ENCODE assay signal across 15 cellular contexts in genomic region chr18:48623468-48624220, GRCh38.
DNase-seq lines count a peak whose midpoint lies in the region; ATAC-seq, FAIRE-seq and TF ChIP-seq lines count a peak whose summit lies in the region.
"Had no signal": no experiment of that assay in that cellular context is flagged by ENCODE, and none has a peak within 500 bp of the region (broad histone marks: within the 10 kb centered on the region; RNA-seq: fewer than 3 reads in every experiment).

No MANE protein-coding gene starts in this region.

- H2AFZ ChIP-seq in PC-3 (ENCODE audit: low read length) (no peak overlapping the region), endothelial cell of umbilical vein (ENCODE audit: low read depth, low read length) (no peak overlapping the region), neuronal stem cell (ENCODE audit: low read length) (no peak overlapping the region)

- TF ChIP-seq CTCF in AG09309 (IDR thresholded peaks at IDR 0.05; ENCODE audit: control insufficient read depth, insufficient read depth, low read depth, low read length, missing control alignments) = no peak
- no peak for TF ChIP-seq CTCF in PC-3 (conservative IDR thresholded peaks at IDR 0.05; ENCODE audit: low read depth, low read length)
- no peak for TF ChIP-seq CTCF in endothelial cell of umbilical vein (IDR thresholded peaks at IDR 0.05; ENCODE audit: extremely low read depth in 1 of 2, insufficient read depth in 1 of 2, low read depth in 1 of 2, low read length in 2 of 2)

- ATAC-seq in PC-3 = no peak
- no peak for ATAC-seq in stimulated activated naive CD8-positive, alpha-beta T cell treated with anti-CD3 and anti-CD28 coated beads, Interleukin-15, amount 100 ng/mL, for 72 hours

- H3K27me3 Mint-ChIP-seq in stimulated activated naive CD8-positive, alpha-beta T cell treated with anti-CD3 and anti-CD28 coated beads, Interleukin-15, amount 100 ng/mL, for 72 hours = no peaks in the 10 kb centered on the region
- H3K27me3 Mint-ChIP-seq: CD4-positive, alpha-beta T cell had no signal

- H3K27ac Mint-ChIP-seq in stimulated activated naive CD8-positive, alpha-beta T cell treated with anti-CD3 and anti-CD28 coated beads, Interleukin-15, amount 100 ng/mL, for 72 hours = no peak overlapping the region
- H3K27ac Mint-ChIP-seq: CD4-positive, alpha-beta T cell had no signal

- POLR2A ChIA-PET in PC-3 (lab: Charles Lee; ENCODE audit: unreplicated experiment) = no interaction called here
- POLR2A ChIA-PET in endothelial cell of umbilical vein (lab: Charles Lee) = no interaction called here

- no peak overlapping the region for H2BK15ac ChIP-seq in neuronal stem cell (ENCODE audit: low read length)

- no peaks in the 10 kb centered on the region for H3K9me3 Mint-ChIP-seq in stimulated activated naive CD8-positive, alpha-beta T cell treated with anti-CD3 and anti-CD28 coated beads, Interleukin-15, amount 100 ng/mL, for 72 hours
- H3K9me3 Mint-ChIP-seq: CD4-positive, alpha-beta T cell had no signal

- H3K27me3 ChIP-seq in PC-3 (ENCODE audit: low read length) (no peaks in the 10 kb centered on the region), endothelial cell of umbilical vein (ENCODE audit: control insufficient read depth in 2 of 2, insufficient read depth in 2 of 2, low read length in 2 of 2) (no peaks in the 10 kb centered on the region), neuronal stem cell (ENCODE audit: control insufficient read depth in 3 of 3, insufficient read depth in 3 of 3, low read depth in 1 of 3, low read length in 3 of 3) (no peaks in the 10 kb centered on the region)

- H3K9ac ChIP-seq in PC-3 (ENCODE audit: low read length) (no peak overlapping the region), endothelial cell of umbilical vein (replicated peaks; ENCODE audit: extremely low read depth, insufficient read depth, low read length) (no peak overlapping the region), neuronal stem cell (ENCODE audit: low read depth, low read length, poor library complexity) (peak overlapping the region; percentile 31)

- no peaks in the 10 kb centered on the region for H3K36me3 ChIP-seq in PC-3 (ENCODE audit: low read depth, low read length)
- H3K36me3 ChIP-seq in endothelial cell of umbilical vein (ENCODE audit: control insufficient read depth in 2 of 2, extremely low read depth in 1 of 2, insufficient read depth in 2 of 2, low read length in 2 of 2) = peaks cover 0 to 3% of the 10 kb centered on the region in 2 experiments
- peaks cover 0 to 1% of the 10 kb centered on the region in 2 donors for H3K36me3 ChIP-seq in neuronal stem cell (replicated peaks in 1 of 2; ENCODE audit: control insufficient read depth in 2 of 2, insufficient read depth in 2 of 2, low read length in 2 of 2)

- TF ChIP-seq POLR2A in endothelial cell of umbilical vein (IDR thresholded peaks at IDR 0.05; ENCODE audit: low read depth, low read length) = no peak

- H3K9me3 ChIP-seq in PC-3 (ENCODE audit: low read length) = no peaks in the 10 kb centered on the region
- no peaks in the 10 kb centered on the region for H3K9me3 ChIP-seq in endothelial cell of umbilical vein (replicated peaks; ENCODE audit: control insufficient read depth, insufficient read depth, low read length)
- H3K9me3 ChIP-seq in neuronal stem cell (replicated peaks in 1 of 2; ENCODE audit: control insufficient read depth in 2 of 2, insufficient read depth in 1 of 2, low read depth in 1 of 2, low read length in 2 of 2) = no peaks in the 10 kb centered on the region

- H3K4me3 Mint-ChIP-seq in stimulated activated naive CD8-positive, alpha-beta T cell treated with anti-CD3 and anti-CD28 coated beads, Interleukin-15, amount 100 ng/mL, for 72 hours = no peak overlapping the region
- H3K4me3 Mint-ChIP-seq: CD4-positive, alpha-beta T cell had no signal

- H3K4me2 ChIP-seq in PC-3 (ENCODE audit: low read length) (no peak overlapping the region), endothelial cell of umbilical vein (ENCODE audit: insufficient read depth, low read length) (no peak overlapping the region), neuronal stem cell (ENCODE audit: insufficient read depth, low read length, poor library complexity, severe bottlenecking) (no peak overlapping the region)

- no peaks in the 10 kb centered on the region for H3F3A ChIP-seq in PC-3 (ENCODE audit: low read length, unreplicated experiment)

- BruUV-seq in PC-3 (replicated peaks; lab: Mats Ljungman, UMichigan) (no TSS peak), endothelial cell of umbilical vein (replicated peaks; lab: Mats Ljungman, UMichigan) (no TSS peak)

- no peak overlapping the region for H2BK5ac ChIP-seq in neuronal stem cell (ENCODE audit: low read length)

- no peak overlapping the region for H3K4ac ChIP-seq in neuronal stem cell (ENCODE audit: low read length)

- WGBS in neuronal stem cell (ENCODE audit: extremely low coverage in 2 of 2, insufficient read length in 2 of 2, insufficient replicate concordance in 1 of 2), 2 donors = no CpG with 5 or more reads among the region's 7 CpGs

- no peak overlapping the region for H2AK5ac ChIP-seq in neuronal stem cell (ENCODE audit: low read depth, low read length)

- CTCF ChIA-PET in PC-3 (lab: Charles Lee) (no interaction called here), endothelial cell of umbilical vein (lab: Charles Lee) (interaction anchor here (0.6 to 1.9 kb wide), 5 partner anchors 16 to 387 kb away, joined by 3 to 4 read pairs (median 3); no protein-coding TSS in a partner anchor)

- H2BK12ac ChIP-seq in neuronal stem cell (ENCODE audit: low read length) = no peak overlapping the region

- H3K9me2 ChIP-seq in PC-3 (replicated peaks; ENCODE audit: low read length) = no peaks in the 10 kb centered on the region

- H3K23ac ChIP-seq in neuronal stem cell (ENCODE audit: low read depth, low read length, poor library complexity) = no peak overlapping the region

- no peak overlapping the region for H3K14ac ChIP-seq in neuronal stem cell (ENCODE audit: low read length)

- no peaks in the 10 kb centered on the region for H3K79me2 ChIP-seq in PC-3 (ENCODE audit: low read length)
- H3K79me2 ChIP-seq in endothelial cell of umbilical vein (ENCODE audit: control insufficient read depth, insufficient read depth, low read length) = no peaks in the 10 kb centered on the region

- no peak overlapping the region for H4K91ac ChIP-seq in neuronal stem cell (ENCODE audit: low read depth, low read length, poor library complexity)

- DNase-seq in AG09309 (ENCODE audit: low read depth) (peak; percentile 60), PC-3 (peak; percentile 6), endothelial cell of umbilical vein (ENCODE audit: low read depth, low spot score) (peak; percentile 15), neuronal stem cell (ENCODE audit: low spot score) (no peak), NCI-H446 treated with DMSO at 0.1 percent for 48 hours (lab: John Stamatoyannopoulos, UW) (no peak), DMS153 (lab: John Stamatoyannopoulos, UW) (no peak), RKO (ENCODE audit: low spot score) (no peak)
- no peak for DNase-seq in stimulated activated naive CD8-positive, alpha-beta T cell treated with anti-CD3 and anti-CD28 coated beads, Interleukin-15, amount 100 ng/mL, for 72 hours
- DNase-seq: CD4-positive, alpha-beta T cell; GOT3; NCI-H2081 treated with DMSO at 0.1 percent for 48 hours; SIG-M5 had no signal

- H3K79me1 ChIP-seq in neuronal stem cell (ENCODE audit: low read depth, low read length) = peaks cover 2% of the 10 kb centered on the region

- peak; percentile 42 for FAIRE-seq in endothelial cell of umbilical vein (lab: Jason Lieb, UNC)
- FAIRE-seq: GM18507, islet of Langerhans had no signal

- H3K4me3 ChIP-seq in AG09309 (ENCODE audit: control insufficient read depth, low read depth, low read length) (no peak overlapping the region), PC-3 (ENCODE audit: low read length) (no peak overlapping the region), endothelial cell of umbilical vein (replicated peaks in 1 of 3; ENCODE audit: insufficient read depth in 1 of 3, low read depth in 1 of 3, low read length in 3 of 3) (no peak overlapping the region), neuronal stem cell (ENCODE audit: low read length in 2 of 2) (no peak overlapping the region)

- no peaks in the 10 kb centered on the region for H3K4me1 Mint-ChIP-seq in stimulated activated naive CD8-positive, alpha-beta T cell treated with anti-CD3 and anti-CD28 coated beads, Interleukin-15, amount 100 ng/mL, for 72 hours

- H4K20me1 ChIP-seq in PC-3 (ENCODE audit: low read length) (no peaks in the 10 kb centered on the region), endothelial cell of umbilical vein (replicated peaks; ENCODE audit: control insufficient read depth, extremely low read depth, insufficient read depth, low read length) (no peaks in the 10 kb centered on the region)

- H3K4me1 ChIP-seq in PC-3 (ENCODE audit: insufficient read depth, low read length) = no peaks in the 10 kb centered on the region
- peaks cover 6% of the 10 kb centered on the region for H3K4me1 ChIP-seq in endothelial cell of umbilical vein (ENCODE audit: control insufficient read depth, extremely low read depth, insufficient read depth, low read length)
- peaks cover 0 to 6% of the 10 kb centered on the region in 2 donors for H3K4me1 ChIP-seq in neuronal stem cell (ENCODE audit: control insufficient read depth in 2 of 2, insufficient read depth in 1 of 2, low read depth in 1 of 2, low read length in 2 of 2)

- no peak overlapping the region for H3K18ac ChIP-seq in neuronal stem cell (ENCODE audit: low read length)

- dilution Hi-C loops in endothelial cell of umbilical vein (cut with MboI; ENCODE audit: extremely low pct_ligation_motif_present, low sequenced_read_pairs) = no loop called here

- H2BK120ac ChIP-seq in neuronal stem cell (ENCODE audit: low read depth, low read length) = no peak overlapping the region

- no peaks in the 10 kb centered on the region for H3K9me1 ChIP-seq in endothelial cell of umbilical vein (replicated peaks; ENCODE audit: control insufficient read depth, extremely low read depth, insufficient read depth, low read length)

- no peak overlapping the region for H3K27ac ChIP-seq in PC-3 (ENCODE audit: low read length)
- no peak overlapping the region for H3K27ac ChIP-seq in endothelial cell of umbilical vein (ENCODE audit: insufficient read depth, low read depth, low read length)
- no peak overlapping the region for H3K27ac ChIP-seq in neuronal stem cell (replicated peaks; ENCODE audit: low read length)
- H3K27ac ChIP-seq: HL-60 had no signal

- no peak overlapping the region for H4K8ac ChIP-seq in neuronal stem cell (ENCODE audit: low read depth, low read length)

- intact Hi-C loops in PC-3 (cut with micrococcal nuclease) (no loop called here), endothelial cell of umbilical vein (cut with micrococcal nuclease) (no loop called here)

TF ChIP-seq in endothelial cell of umbilical vein, 7 proteins besides CTCF, POLR2A, EP300 and RAD21 (continues in another document):
- TF ChIP-seq JUN (IDR thresholded peaks at IDR 0.05; ENCODE audit: borderline replicate concordance, insufficient read depth, insufficient read length, low read depth) (no peak), MYC (IDR thresholded peaks at IDR 0.05; ENCODE audit: low read depth, low read length) (no peak), GATA2 (IDR thresholded peaks at IDR 0.05; ENCODE audit: insufficient read depth, insufficient read length, low read depth, low read length) (no peak), EZH2 (IDR thresholded peaks at IDR 0.05; ENCODE audit: borderline replicate concordance, low read depth, low read length, severe bottlenecking) (no peak)

Comparison
In these comparisons a context has a peak if more than half of its experiments do, and no peak if none do; other contexts are left out.
1. DNase-seq: peak in AG09309 (single experiment), PC-3 (single experiment) and endothelial cell of umbilical vein (single experiment); none in neuronal stem cell (single experiment), stimulated activated naive CD8-positive, alpha-beta T cell treated with anti-CD3 and anti-CD28 coated beads, Interleukin-15, amount 100 ng/mL, for 72 hours (0 of 2), NCI-H446 treated with DMSO at 0.1 percent for 48 hours (single experiment), DMS153 (single experiment) and RKO (single experiment).